Comparison of ENCODE assay signal across 8 cellular contexts in genomic region chr1:58546520-58547308, GRCh38. TPM values are rescaled to one million over a fixed set of nuclear protein-coding genes. Genes with fewer than 3 reads are reported as not detected.
A peak's percentile ranks its signal among the peaks of the same experiment; 100 is the strongest.
DNase-seq lines count a peak whose midpoint lies in the region; ATAC-seq and TF ChIP-seq lines count a peak whose summit lies in the region.

Gene OMA1 (minus strand): TSS chr1:58546726. CDS start chr1:58539294, 7,432 bp downstream.

- peak; percentile 49 to 97 (median 92) for DNase-seq in C1 segment of cervical spinal cord (lab: John Stamatoyannopoulos, UW)
- peak; percentile 94 for DNase-seq in NCI-H69 (lab: John Stamatoyannopoulos, UW)
- DNase-seq in activated CD4-positive, alpha-beta T cell treated with anti-CD3 and anti-CD28 coated beads, Interleukin-2, amount 50 U/mL, for 1 hour, result peak; percentile 96
- peak; percentile 94 for DNase-seq in dedifferentiated amniotic fluid mesenchymal stem cell (ENCODE audit: extremely low spot score)
- peak; percentile 98 to 100 for DNase-seq in left lung
- DNase-seq in stimulated activated CD4-positive, alpha-beta T cell treated with anti-CD3 and anti-CD28 coated beads, Interleukin-4, amount 100 ng/mL, for 1 hour, result peak; percentile 98

- no peaks in the 10 kb centered on the region for H3K9me3 ChIP-seq in left lung

- peaks cover 3 to 10% of the 10 kb centered on the region in 2 donors for H3K4me1 ChIP-seq in left lung

- peak; percentile 97 to 98 for TF ChIP-seq CTCF in left lung (IDR thresholded peaks at IDR 0.05)

- no peaks in the 10 kb centered on the region for H3K27me3 ChIP-seq in left lung

- peak within 1 kb of the TSS; percentile 100 for H3K27ac ChIP-seq in left lung

- no peaks in the 10 kb centered on the region for H3K36me3 ChIP-seq in left lung

- intact Hi-C loops in left lung (cut with DNase I), result no loop called here

- peak; percentile 96 for ATAC-seq in GM19324 (IDR thresholded peaks at IDR 0.05; ENCODE audit: low FRiP score, unreplicated experiment)
- peak; percentile 94 for ATAC-seq in HG03520 (IDR thresholded peaks at IDR 0.05; ENCODE audit: unreplicated experiment)
- ATAC-seq in left lung, result peak; percentile 98

- peak within 1 kb of the TSS; percentile 55 to 63 for H3K4me3 ChIP-seq in left lung

RNA-seq across cellular contexts. Expression of gene OMA1, which starts in this region (rescaled TPM):
- 10 to 100 TPM; 26.4 to 28.3 TPM for total RNA-seq in left lung

Comparison
In these comparisons a context has a peak if more than half of its experiments do, and no peak if none do; other contexts are left out.
1. Peak in every context shown above with its lines: DNase-seq, ATAC-seq, H3K4me3 ChIP-seq and H3K27ac ChIP-seq.